ENCODE assay signal across 21 cellular contexts in genomic region chr16:1713331-1713730, GRCh38. TPM values are rescaled to one million over a fixed set of nuclear protein-coding genes. Genes with fewer than 3 reads are reported as not detected.
DNase-seq lines count a peak whose midpoint lies in the region; ATAC-seq and TF ChIP-seq lines count a peak whose summit lies in the region.
"Had no signal": no experiment of that assay in that cellular context is flagged by ENCODE, and none has a peak within 500 bp of the region (broad histone marks: within the 10 kb centered on the region; RNA-seq: fewer than 3 reads in every experiment).

No MANE protein-coding gene starts in this region.

- H3K4me3 ChIP-seq in GM12864 (ENCODE audit: low read depth, low read length) (peak overlapping the region; percentile 37), IMR-90 (ENCODE audit: insufficient read depth, low read depth, low read length) (no peak overlapping the region), parathyroid adenoma (ENCODE audit: low read depth, low read length) (no peak overlapping the region)
- H3K4me3 ChIP-seq: ascending aorta, coronary artery had no signal

- H3K36me3 ChIP-seq in IMR-90 (ENCODE audit: control insufficient read depth, insufficient read depth, low read length) (no peaks in the 10 kb centered on the region), parathyroid adenoma (ENCODE audit: control insufficient read depth, insufficient read depth, low read length) (no peaks in the 10 kb centered on the region)
- H3K36me3 ChIP-seq: ascending aorta, thoracic aorta had no signal

- no peaks in the 10 kb centered on the region for H3K27me3 Mint-ChIP-seq in chondrocyte (ENCODE audit: low read depth)

- no peaks in the 10 kb centered on the region for H3K9me3 Mint-ChIP-seq in chondrocyte (ENCODE audit: low read depth)
- H3K9me3 Mint-ChIP-seq: HFFc6; T-helper 1 cell treated with Interleukin-12 subunit alpha and Interleukin-12 subunit beta and Interleukin-4 antibody, amounts not matched to agents 30 μg/mL and 1 μg/mL, for 36 hours had no signal

- no peak overlapping the region for H3K27ac ChIP-seq in IMR-90 (ENCODE audit: insufficient read depth, low read length)
- peak overlapping the region; percentile 52 for H3K27ac ChIP-seq in parathyroid adenoma
- H3K27ac ChIP-seq: ascending aorta, coronary artery, epithelial cell of prostate, HL-60, thoracic aorta had no signal

- H3K4me1 ChIP-seq in IMR-90 (ENCODE audit: control insufficient read depth, insufficient read depth, low read length) (peaks cover 11% of the 10 kb centered on the region), parathyroid adenoma (peaks cover 26% of the 10 kb centered on the region)

- H3K27me3 ChIP-seq in IMR-90 (ENCODE audit: control insufficient read depth, insufficient read depth, low read length) (no peaks in the 10 kb centered on the region), parathyroid adenoma (ENCODE audit: control insufficient read depth, insufficient read depth, low read length) (no peaks in the 10 kb centered on the region)
- H3K27me3 ChIP-seq: ascending aorta had no signal

- H3K4me2 ChIP-seq in IMR-90 (ENCODE audit: low read depth, low read length), result no peak overlapping the region
- no peak overlapping the region for H3K4me2 ChIP-seq in parathyroid adenoma (ENCODE audit: low read length)

- no CpG with 5 or more reads among the region's 7 CpGs for WGBS in IMR-90 (ENCODE audit: extremely low coverage in 2 of 2, insufficient read length in 1 of 2), 2 experiments

- H2BK20ac ChIP-seq in IMR-90 (ENCODE audit: low read depth, low read length), result no peak overlapping the region

- H3K9me3 ChIP-seq in IMR-90 (ENCODE audit: control insufficient read depth, insufficient read depth, low read length) (no peaks in the 10 kb centered on the region), parathyroid adenoma (ENCODE audit: control insufficient read depth, low read length) (no peaks in the 10 kb centered on the region)
- H3K9me3 ChIP-seq: ascending aorta, thoracic aorta had no signal

- POLR2A ChIA-PET in IMR-90 (lab: Charles Lee; ENCODE audit: unreplicated experiment), result no interaction called here

- TF ChIP-seq RAD21 in IMR-90 (IDR thresholded peaks at IDR 0.05; ENCODE audit: low read length), result no peak

- no peak for TF ChIP-seq POLR2A in IMR-90 (IDR thresholded peaks at IDR 0.05; ENCODE audit: low read depth, low read length)

- peak overlapping the region; percentile 33 for H3K27ac Mint-ChIP-seq in chondrocyte (ENCODE audit: unreplicated experiment)
- H3K27ac Mint-ChIP-seq: HFFc6; T-helper 1 cell treated with Interleukin-12 subunit alpha and Interleukin-12 subunit beta and Interleukin-4 antibody, amounts not matched to agents 30 μg/mL and 1 μg/mL, for 36 hours had no signal

- no peak overlapping the region for H4K5ac ChIP-seq in IMR-90 (ENCODE audit: low read depth, low read length)

- DNase-seq in GM12864 (ENCODE audit: low read depth) (no peak), IMR-90 (no peak), chondrocyte (ENCODE audit: low spot score) (no peak), NCI-H146 treated with DMSO at 0.1 percent for 48 hours (lab: John Stamatoyannopoulos, UW; ENCODE audit: unreplicated experiment) (no peak), SIG-M5 (lab: John Stamatoyannopoulos, UW) (no peak)
- DNase-seq: activated CD4-positive, CD25-positive, alpha-beta regulatory T cell; activated gamma-delta T cell; AML-193; HFFc6; KBM-7; NCI-H1105; RPMI8226; stimulated activated CD4-positive, alpha-beta T cell treated with anti-CD3 and anti-CD28 coated beads, Interleukin-2, amount 100 ng/mL, for 48 hours had no signal

- no peak overlapping the region for H3K23ac ChIP-seq in IMR-90 (ENCODE audit: low read depth, low read length)

- no peak overlapping the region for H3K18ac ChIP-seq in IMR-90 (ENCODE audit: low read depth, low read length)

- intact Hi-C loops in IMR-90 (cut with micrococcal nuclease), result no loop called here

- CTCF ChIA-PET in IMR-90 (lab: Yijun Ruan, JAX), result no interaction called here

- no peak overlapping the region for H3K4me3 Mint-ChIP-seq in chondrocyte (ENCODE audit: unreplicated experiment)
- H3K4me3 Mint-ChIP-seq: HFFc6; T-helper 1 cell treated with Interleukin-12 subunit alpha and Interleukin-12 subunit beta and Interleukin-4 antibody, amounts not matched to agents 30 μg/mL and 1 μg/mL, for 36 hours had no signal

- H3K9ac ChIP-seq in IMR-90 (ENCODE audit: low read depth, low read length) (no peak overlapping the region), parathyroid adenoma (no peak overlapping the region)

- H2BK5ac ChIP-seq in IMR-90 (ENCODE audit: low read depth, low read length, poor library complexity, severe bottlenecking), result no peak overlapping the region

- H3K9me1 ChIP-seq in IMR-90 (ENCODE audit: insufficient read depth, low read length), result peaks cover 33% of the 10 kb centered on the region

- no TSS peak for BruUV-seq in IMR-90 (replicated peaks; lab: Mats Ljungman, UMichigan)

- H3K79me1 ChIP-seq in IMR-90 (ENCODE audit: low read depth in 1 of 2, low read length in 2 of 2), result peaks cover 24 to 79% of the 10 kb centered on the region in 2 experiments

- H3K14ac ChIP-seq in IMR-90 (replicated peaks; ENCODE audit: low read depth, low read length), result no peak overlapping the region

- peaks cover 81% of the 10 kb centered on the region for H4K20me1 ChIP-seq in IMR-90 (ENCODE audit: insufficient read depth, low read length)

- no peak overlapping the region for H2AK9ac ChIP-seq in IMR-90 (replicated peaks; ENCODE audit: low read depth, low read length, poor library complexity)

- ATAC-seq in IMR-90 (ENCODE audit: low read depth) (peak; percentile 35), GM21576 (IDR thresholded peaks at IDR 0.05; ENCODE audit: unreplicated experiment) (no peak)

- H2BK15ac ChIP-seq in IMR-90 (ENCODE audit: low read depth, low read length), result no peak overlapping the region

- H3K4ac ChIP-seq in IMR-90 (ENCODE audit: low read depth, low read length), result no peak overlapping the region

- H4K91ac ChIP-seq in IMR-90 (ENCODE audit: insufficient read depth, low read depth, low read length), result no peak overlapping the region

- peaks cover 78% of the 10 kb centered on the region for H3K79me2 ChIP-seq in parathyroid adenoma

- H3K4me1 Mint-ChIP-seq in chondrocyte (ENCODE audit: low read depth), result peaks cover 26% of the 10 kb centered on the region

- no peak overlapping the region for H3K56ac ChIP-seq in IMR-90 (ENCODE audit: extremely low read depth, insufficient read depth, low read length)

- H2AFZ ChIP-seq in IMR-90 (replicated peaks; ENCODE audit: low read length, poor library complexity) (no peak overlapping the region), parathyroid adenoma (no peak overlapping the region)

- in situ Hi-C loops in IMR-90 (cut with MboI; ENCODE audit: low sequenced_read_pairs), result loop anchor here (5.0 kb wide), 1 partner anchor 49 kb away; no protein-coding TSS in a partner anchor

- H4K8ac ChIP-seq in IMR-90 (ENCODE audit: low read depth in 2 of 2, low read length in 2 of 2), result no peak overlapping the region

- peak overlapping the region; percentile 13; the same call in 1 of the 2 replicates for H2AK5ac ChIP-seq in IMR-90 (ENCODE audit: low read depth, low read length)

- H2BK120ac ChIP-seq in IMR-90 (ENCODE audit: low read depth, low read length), result no peak overlapping the region

- H3K36me3 Mint-ChIP-seq in chondrocyte (ENCODE audit: low read depth), result no peaks in the 10 kb centered on the region

- TF ChIP-seq CTCF in GM12864 (IDR thresholded peaks at IDR 0.05; ENCODE audit: low read depth, low read length, missing control alignments), result no peak
- TF ChIP-seq CTCF in IMR-90 (conservative IDR thresholded peaks at IDR 0.05; ENCODE audit: low read depth, low read length), result no peak
- no peak for TF ChIP-seq CTCF in chondrocyte (IDR thresholded peaks at IDR 0.05)
- no peak for TF ChIP-seq CTCF in parathyroid adenoma (IDR thresholded peaks at IDR 0.05)

- dilution Hi-C loops in IMR-90 (cut with HindIII; ENCODE audit: low sequenced_read_pairs, unreplicated experiment), result no loop called here

TF ChIP-seq in IMR-90, 13 proteins besides CTCF, POLR2A, EP300 and RAD21 (continues in another document):
- TF ChIP-seq NFE2L2 (IDR thresholded peaks at IDR 0.05; ENCODE audit: low read depth, low read length), result no peak
- TF ChIP-seq, protein P1, sequence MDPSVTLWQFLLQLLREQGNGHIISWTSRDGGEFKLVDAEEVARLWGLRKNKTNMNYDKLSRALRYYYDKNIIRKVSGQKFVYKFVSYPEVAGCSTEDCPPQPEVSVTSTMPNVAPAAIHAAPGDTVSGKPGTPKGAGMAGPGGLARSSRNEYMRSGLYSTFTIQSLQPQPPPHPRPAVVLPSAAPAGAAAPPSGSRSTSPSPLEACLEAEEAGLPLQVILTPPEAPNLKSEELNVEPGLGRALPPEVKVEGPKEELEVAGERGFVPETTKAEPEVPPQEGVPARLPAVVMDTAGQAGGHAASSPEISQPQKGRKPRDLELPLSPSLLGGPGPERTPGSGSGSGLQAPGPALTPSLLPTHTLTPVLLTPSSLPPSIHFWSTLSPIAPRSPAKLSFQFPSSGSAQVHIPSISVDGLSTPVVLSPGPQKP (IDR thresholded peaks at IDR 0.05; ENCODE audit: borderline replicate concordance, low read depth, low read length), result no peak

RNA-seq across cellular contexts. Expression of gene MAPK8IP3, which starts 7.3 kb away (rescaled TPM):
- total RNA-seq in IMR-90 (2012; rRNA removed) (15.6 and 17.0 TPM in 2 replicates), chondrocyte (53.8 to 66.0 TPM (median 56.4 TPM) in 3 replicates)
- polyA plus RNA-seq in IMR-90 (2012; rRNA removed), result 69.1 and 73.0 TPM in 2 replicates
- polyA plus RNA-seq in IMR-90 (2012; cell fraction: cytosol; rRNA removed), result 25.0 and 27.7 TPM in 2 replicates
- polyA plus RNA-seq in IMR-90 (2012; cell fraction: nucleus; rRNA removed; ENCODE audit: low replicate concordance), result 694 and 1,175 TPM in 2 replicates

RNA-seq across cellular contexts. Expression of gene JPT2, which starts 35.3 kb away (rescaled TPM):
- 40.0 and 48.0 TPM in 2 replicates for total RNA-seq in IMR-90 (2012; rRNA removed)
- 41.5 and 57.2 TPM in 2 replicates for polyA plus RNA-seq in IMR-90 (2012; rRNA removed)
- 19.0 and 44.4 TPM in 2 replicates for polyA plus RNA-seq in IMR-90 (2012; cell fraction: cytosol; rRNA removed)
- 20.0 and 21.0 TPM in 2 replicates for polyA plus RNA-seq in IMR-90 (2012; cell fraction: nucleus; rRNA removed; ENCODE audit: low replicate concordance)
- 59.2 to 65.9 TPM (median 63.0 TPM) in 3 replicates for total RNA-seq in chondrocyte

RNA-seq across cellular contexts. Expression of gene NME3, which starts 58.0 kb away (rescaled TPM):
- total RNA-seq in IMR-90 (2012; rRNA removed) (12.7 and 15.3 TPM in 2 replicates), chondrocyte (51.0 to 62.9 TPM (median 53.8 TPM) in 3 replicates)
- 41.2 and 61.6 TPM in 2 replicates for polyA plus RNA-seq in IMR-90 (2012; rRNA removed)
- polyA plus RNA-seq in IMR-90 (2012; cell fraction: cytosol; rRNA removed), result 33.9 and 84.6 TPM in 2 replicates
- 163 and 393 TPM in 2 replicates for polyA plus RNA-seq in IMR-90 (2012; cell fraction: nucleus; rRNA removed; ENCODE audit: low replicate concordance)

RNA-seq across cellular contexts. Expression of gene EME2, which starts 59.3 kb away (rescaled TPM):
- total RNA-seq in IMR-90 (2012; rRNA removed) (1.3 and 1.4 TPM in 2 replicates), chondrocyte (16.9 to 28.4 TPM (median 19.7 TPM) in 3 replicates)
- 9.6 and 11.1 TPM in 2 replicates for polyA plus RNA-seq in IMR-90 (2012; rRNA removed)
- 2.9 and 4.0 TPM in 2 replicates for polyA plus RNA-seq in IMR-90 (2012; cell fraction: cytosol; rRNA removed)
- polyA plus RNA-seq in IMR-90 (2012; cell fraction: nucleus; rRNA removed; ENCODE audit: low replicate concordance), result 68.1 and 156 TPM in 2 replicates

RNA-seq across cellular contexts. Expression of gene MRPS34, which starts 59.6 kb away (rescaled TPM):
- 68.5 and 73.3 TPM in 2 replicates for total RNA-seq in IMR-90 (2012; rRNA removed)
- polyA plus RNA-seq in IMR-90 (2012; rRNA removed), result 80.4 and 87.2 TPM in 2 replicates
- polyA plus RNA-seq in IMR-90 (2012; cell fraction: cytosol; rRNA removed), result 85.4 and 140 TPM in 2 replicates
- 69.2 and 93.1 TPM in 2 replicates for polyA plus RNA-seq in IMR-90 (2012; cell fraction: nucleus; rRNA removed; ENCODE audit: low replicate concordance)
- 54.5 to 78.7 TPM (median 60.4 TPM) in 3 replicates for total RNA-seq in chondrocyte
